24 cellular contexts compared by ENCODE assay signal in genomic region chr3:65581313-65581712, GRCh38.
"Had no signal": no experiment of that assay in that cellular context is flagged by ENCODE, and none has a peak within 500 bp of the region (broad histone marks: within the 10 kb centered on the region; RNA-seq: fewer than 3 reads in every experiment).

No MANE protein-coding gene starts in this region.

- H3K9me3 Mint-ChIP-seq: endodermal cell had no signal

- DNase-seq: effector CD4-positive, alpha-beta T cell; endodermal cell; erythroblast; head of caudate nucleus; kidney; left cardiac atrium; mesendoderm; naive B cell; occipital lobe; pancreas; right lobe of liver; spleen; stimulated activated CD4-positive, alpha-beta T cell treated with anti-CD3 and anti-CD28 coated beads, Interleukin-15, amount 100 ng/mL, for 24 hours; stimulated activated CD4-positive, alpha-beta T cell treated with anti-CD3 and anti-CD28 coated beads, Interleukin-1b, Interleukin-23, amount 100 ng/mL, for 48 hours; stimulated activated CD4-positive, alpha-beta T cell treated with anti-CD3 and anti-CD28 coated beads, Interleukin-4, amount 100 ng/mL, for 24 hours; stimulated activated naive CD8-positive, alpha-beta T cell treated with anti-CD3 and anti-CD28 coated beads, Interleukin-15, amount 100 ng/mL, for 72 hours; testis; transverse colon had no signal

- H3K27ac Mint-ChIP-seq: endodermal cell; naive B cell; nephron; stimulated activated memory B cell treated with anti-CD40 and anti-IgM and Interleukin-4, amounts not matched to agents 10 μg/mL and 1 μg/mL and 100 μg/mL, for 72 hours; stimulated activated naive CD8-positive, alpha-beta T cell treated with anti-CD3 and anti-CD28 coated beads, Interleukin-15, amount 100 ng/mL, for 72 hours had no signal

- ATAC-seq: left cardiac atrium; pancreas; stimulated activated memory B cell treated with anti-CD40 and anti-IgM and Interleukin-4, amounts not matched to agents 10 μg/mL and 1 μg/mL and 100 μg/mL, for 72 hours; stimulated activated naive CD8-positive, alpha-beta T cell treated with anti-CD3 and anti-CD28 coated beads, Interleukin-15, amount 100 ng/mL, for 72 hours had no signal

- H3K4me2 ChIP-seq: hepatocyte had no signal

- H3K36me3 Mint-ChIP-seq: naive B cell; stimulated activated memory B cell treated with anti-CD40 and anti-IgM and Interleukin-4, amounts not matched to agents 10 μg/mL and 1 μg/mL and 100 μg/mL, for 72 hours had no signal

- H3K9me3 ChIP-seq: pancreas, prostate gland, right lobe of liver, spleen, testis, transverse colon had no signal

- H3K27me3 ChIP-seq: foreskin keratinocyte, hepatocyte, pancreas, right lobe of liver, spleen, testis, transverse colon had no signal

- H3K27me3 Mint-ChIP-seq: stimulated activated memory B cell treated with anti-CD40 and anti-IgM and Interleukin-4, amounts not matched to agents 10 μg/mL and 1 μg/mL and 100 μg/mL, for 72 hours; stimulated activated naive CD8-positive, alpha-beta T cell treated with anti-CD3 and anti-CD28 coated beads, Interleukin-15, amount 100 ng/mL, for 72 hours had no signal

- H3K36me3 ChIP-seq: pancreas, prostate gland, right lobe of liver, spleen, transverse colon had no signal

- H2AFZ ChIP-seq: hepatocyte had no signal

- H3K4me3 Mint-ChIP-seq: endodermal cell; naive B cell; nephron; stimulated activated memory B cell treated with anti-CD40 and anti-IgM and Interleukin-4, amounts not matched to agents 10 μg/mL and 1 μg/mL and 100 μg/mL, for 72 hours; stimulated activated naive CD8-positive, alpha-beta T cell treated with anti-CD3 and anti-CD28 coated beads, Interleukin-15, amount 100 ng/mL, for 72 hours had no signal

- H3K4me3 ChIP-seq: coronary artery, hepatocyte, pancreas, prostate gland, right lobe of liver, spleen, testis, transverse colon had no signal

- H3K4me1 ChIP-seq: prostate gland, spleen, testis, transverse colon had no signal

- H3K4me1 Mint-ChIP-seq: naive B cell; stimulated activated memory B cell treated with anti-CD40 and anti-IgM and Interleukin-4, amounts not matched to agents 10 μg/mL and 1 μg/mL and 100 μg/mL, for 72 hours; stimulated activated naive CD8-positive, alpha-beta T cell treated with anti-CD3 and anti-CD28 coated beads, Interleukin-15, amount 100 ng/mL, for 72 hours had no signal

- H3K27ac ChIP-seq: coronary artery, foreskin keratinocyte, hepatocyte, pancreas, prostate gland, right lobe of liver, spleen, testis, transverse colon had no signal
